Comparison of ENCODE assay signal across 22 cellular contexts in genomic region chr6:16503241-16503775, GRCh38.
DNase-seq lines count a peak whose midpoint lies in the region; ATAC-seq, FAIRE-seq and TF ChIP-seq lines count a peak whose summit lies in the region.
"Had no signal": no experiment of that assay in that cellular context is flagged by ENCODE, and none has a peak within 500 bp of the region (broad histone marks: within the 10 kb centered on the region; RNA-seq: fewer than 3 reads in every experiment).

No MANE protein-coding gene starts in this region.

- H3K4me1 ChIP-seq in breast epithelium: no peaks in the 10 kb centered on the region

- H3K9me3 ChIP-seq in breast epithelium: no peaks in the 10 kb centered on the region
- H3K9me3 ChIP-seq in MG63: no peaks in the 10 kb centered on the region
- H3K9me3 ChIP-seq: esophagus squamous epithelium, right atrium auricular region had no signal

- peak overlapping the region; percentile 37 for H3K4me3 Mint-ChIP-seq in activated T-helper 1 cell treated with anti-CD3 and anti-CD28 coated beads, Interleukin-12 subunit alpha, Interleukin-12 subunit beta, Interleukin-2, Interleukin-4 antibody, amounts not matched to agents 30 ng/mL and 10 ng/mL and 1 ng/mL, durations not matched to agents 14 hours and 24 hours and 36 hours
- H3K4me3 Mint-ChIP-seq: activated CD4-positive, alpha-beta memory T cell treated with anti-CD3 and anti-CD28 coated beads, Interleukin-2, amount 10 ng/mL, durations not matched to agents 7 days and 5 days; activated naive CD4-positive, alpha-beta T cell treated with anti-CD3 and anti-CD28 coated beads, Interleukin-2, amount 50 U/mL, for 24 hours; activated T-cell treated with anti-CD3 and anti-CD28 coated beads, Interleukin-2, amount 50 U/mL, for 4 hours; H9 had no signal

- H3K36me3 Mint-ChIP-seq in activated T-helper 1 cell treated with anti-CD3 and anti-CD28 coated beads, Interleukin-12 subunit alpha, Interleukin-12 subunit beta, Interleukin-2, Interleukin-4 antibody, amounts not matched to agents 30 ng/mL and 10 ng/mL and 1 ng/mL, durations not matched to agents 14 hours and 24 hours and 36 hours (ENCODE audit: low read depth): peaks cover 39% of the 10 kb centered on the region
- H3K36me3 Mint-ChIP-seq: naive B cell had no signal

- TF ChIP-seq POLR2A in GM12891 (IDR thresholded peaks at IDR 0.05; ENCODE audit: low read depth, low read length) (no peak), breast epithelium (IDR thresholded peaks at IDR 0.05) (no peak), GM18505 (IDR thresholded peaks at IDR 0.05; ENCODE audit: borderline replicate concordance, extremely low read depth, insufficient read depth, insufficient read length) (no peak)

- ATAC-seq in GM18517 (IDR thresholded peaks at IDR 0.05; ENCODE audit: unreplicated experiment): peak; percentile 35
- peak; percentile 37 for ATAC-seq in HG03432 (IDR thresholded peaks at IDR 0.05; ENCODE audit: unreplicated experiment)
- ATAC-seq in GM18505 (IDR thresholded peaks at IDR 0.05; ENCODE audit: unreplicated experiment): no peak
- ATAC-seq: left colon, Panc1 had no signal

- H3K27ac ChIP-seq in breast epithelium: no peak overlapping the region
- H3K27ac ChIP-seq: esophagus squamous epithelium, right atrium auricular region, SK-N-MC had no signal

- DNase-seq in GM12891 (ENCODE audit: insufficient read length, low spot score) (no peak), NCI-H1417 (lab: John Stamatoyannopoulos, UW) (no peak), breast epithelium (ENCODE audit: low spot score in 2 of 2) (no peak), MG63 (no peak)
- DNase-seq in activated T-helper 1 cell treated with anti-CD3 and anti-CD28 coated beads, Interleukin-12 subunit alpha, Interleukin-12 subunit beta, Interleukin-2, Interleukin-4 antibody, amounts not matched to agents 30 ng/mL and 10 ng/mL and 1 ng/mL, durations not matched to agents 14 hours and 24 hours and 36 hours (ENCODE audit: low spot score): no peak
- DNase-seq: activated CD4-positive, alpha-beta memory T cell treated with anti-CD3 and anti-CD28 coated beads, Interleukin-2, amount 10 ng/mL, durations not matched to agents 7 days and 5 days; activated T-cell treated with anti-CD3 and anti-CD28 coated beads, Interleukin-2, amount 50 U/mL, for 4 hours; effector memory CD4-positive, alpha-beta T cell; esophagus squamous epithelium; H9; left colon; mesenchymal stem cell; NCI-H1930 had no signal

- peaks cover 8% of the 10 kb centered on the region for H3K9me3 Mint-ChIP-seq in activated T-helper 1 cell treated with anti-CD3 and anti-CD28 coated beads, Interleukin-12 subunit alpha, Interleukin-12 subunit beta, Interleukin-2, Interleukin-4 antibody, amounts not matched to agents 30 ng/mL and 10 ng/mL and 1 ng/mL, durations not matched to agents 14 hours and 24 hours and 36 hours
- H3K9me3 Mint-ChIP-seq: activated naive CD4-positive, alpha-beta T cell treated with anti-CD3 and anti-CD28 coated beads, Interleukin-2, amount 50 U/mL, for 24 hours; activated T-cell treated with anti-CD3 and anti-CD28 coated beads, Interleukin-2, amount 50 U/mL, for 4 hours had no signal

- no peak overlapping the region for H3K27ac Mint-ChIP-seq in activated T-helper 1 cell treated with anti-CD3 and anti-CD28 coated beads, Interleukin-12 subunit alpha, Interleukin-12 subunit beta, Interleukin-2, Interleukin-4 antibody, amounts not matched to agents 30 ng/mL and 10 ng/mL and 1 ng/mL, durations not matched to agents 14 hours and 24 hours and 36 hours
- H3K27ac Mint-ChIP-seq: activated CD4-positive, alpha-beta memory T cell treated with anti-CD3 and anti-CD28 coated beads, Interleukin-2, amount 10 ng/mL, durations not matched to agents 7 days and 5 days; activated naive CD4-positive, alpha-beta T cell treated with anti-CD3 and anti-CD28 coated beads, Interleukin-2, amount 50 U/mL, for 24 hours; H9 had no signal

- H3K36me3 ChIP-seq in breast epithelium (no peaks in the 10 kb centered on the region), MG63 (no peaks in the 10 kb centered on the region)
- H3K36me3 ChIP-seq: esophagus squamous epithelium, right atrium auricular region had no signal

- FAIRE-seq in GM12891 (lab: Jason Lieb, UNC): peak; percentile 91
- FAIRE-seq: urothelium cell line had no signal

- H3K4me1 Mint-ChIP-seq in activated T-helper 1 cell treated with anti-CD3 and anti-CD28 coated beads, Interleukin-12 subunit alpha, Interleukin-12 subunit beta, Interleukin-2, Interleukin-4 antibody, amounts not matched to agents 30 ng/mL and 10 ng/mL and 1 ng/mL, durations not matched to agents 14 hours and 24 hours and 36 hours (ENCODE audit: low read depth): peaks cover 56% of the 10 kb centered on the region

- no peaks in the 10 kb centered on the region for H3K27me3 ChIP-seq in breast epithelium
- H3K27me3 ChIP-seq in MG63: no peaks in the 10 kb centered on the region
- H3K27me3 ChIP-seq: esophagus squamous epithelium, right atrium auricular region had no signal

- TF ChIP-seq CTCF in breast epithelium (IDR thresholded peaks at IDR 0.05): no peak

- H3K27me3 Mint-ChIP-seq in activated T-helper 1 cell treated with anti-CD3 and anti-CD28 coated beads, Interleukin-12 subunit alpha, Interleukin-12 subunit beta, Interleukin-2, Interleukin-4 antibody, amounts not matched to agents 30 ng/mL and 10 ng/mL and 1 ng/mL, durations not matched to agents 14 hours and 24 hours and 36 hours (ENCODE audit: insufficient read depth): no peaks in the 10 kb centered on the region
- H3K27me3 Mint-ChIP-seq: activated CD4-positive, alpha-beta memory T cell treated with anti-CD3 and anti-CD28 coated beads, Interleukin-2, amount 10 ng/mL, durations not matched to agents 7 days and 5 days; activated naive CD4-positive, alpha-beta T cell treated with anti-CD3 and anti-CD28 coated beads, Interleukin-2, amount 50 U/mL, for 24 hours; naive B cell had no signal

- H3K4me3 ChIP-seq in breast epithelium (no peak overlapping the region), MG63 (no peak overlapping the region)
- H3K4me3 ChIP-seq: esophagus squamous epithelium, right atrium auricular region, SK-N-MC had no signal

- intact Hi-C loops in activated T-helper 1 cell treated with anti-CD3 and anti-CD28 coated beads, Interleukin-12 subunit alpha, Interleukin-12 subunit beta, Interleukin-2, Interleukin-4 antibody, amounts not matched to agents 30 ng/mL and 10 ng/mL and 1 ng/mL, durations not matched to agents 14 hours and 24 hours and 36 hours (cut with micrococcal nuclease): loop anchor here (1.0 kb wide), 1 partner anchor 20 kb away; no protein-coding TSS in a partner anchor
- intact Hi-C loops in breast epithelium (cut with DNase I; ENCODE audit: low total_unique reads): no loop called here

TF ChIP-seq in GM12891, 5 proteins besides CTCF, POLR2A, EP300 and RAD21:
- no peak for TF ChIP-seq POLR2AphosphoS5 (IDR thresholded peaks at IDR 0.05; ENCODE audit: low read depth, low read length)
- no peak for TF ChIP-seq SPI1 (IDR thresholded peaks at IDR 0.05; ENCODE audit: low read depth, low read length)
- TF ChIP-seq POU2F2 (IDR thresholded peaks at IDR 0.05; ENCODE audit: low read depth, low read length): no peak
- no peak for TF ChIP-seq PAX5 (IDR thresholded peaks at IDR 0.05; ENCODE audit: insufficient read depth, low read length, severe bottlenecking)
- TF ChIP-seq TAF1 (IDR thresholded peaks at IDR 0.05; ENCODE audit: low read depth, low read length): no peak
